Comparison of ENCODE assay signal across 9 cellular contexts in genomic region chr18:7272268-7273049, GRCh38. TPM values are rescaled to one million over a fixed set of nuclear protein-coding genes. Genes with fewer than 3 reads are reported as not detected.
DNase-seq lines count a peak whose midpoint lies in the region; ATAC-seq, FAIRE-seq and TF ChIP-seq lines count a peak whose summit lies in the region.
"Had no signal": no experiment of that assay in that cellular context is flagged by ENCODE, and none has a peak within 500 bp of the region (broad histone marks: within the 10 kb centered on the region; RNA-seq: fewer than 3 reads in every experiment).

No MANE protein-coding gene starts in this region.

- no peaks in the 10 kb centered on the region for H3K9me3 Mint-ChIP-seq in neural crest cell

- TF ChIP-seq CTCF in fibroblast of the aortic adventitia (IDR thresholded peaks at IDR 0.05; ENCODE audit: insufficient read depth, low read length) = peak; percentile 54
- peak; percentile 75 for TF ChIP-seq CTCF in neural crest cell (conservative IDR thresholded peaks at IDR 0.05)

- no peaks in the 10 kb centered on the region for H3K27me3 Mint-ChIP-seq in neural crest cell (ENCODE audit: low read depth)

- H3K4me1 Mint-ChIP-seq in neural crest cell = peaks cover 9% of the 10 kb centered on the region

- no peak for FAIRE-seq in HTR-8/SVneo (lab: Jason Lieb, UNC)
- FAIRE-seq: colon had no signal

- H3K4me3 ChIP-seq in fibroblast of the aortic adventitia (ENCODE audit: low read depth, low read length) = no peak overlapping the region

- no peaks in the 10 kb centered on the region for H3K36me3 Mint-ChIP-seq in neural crest cell (ENCODE audit: low read depth)

- DNase-seq in AG08395 (ENCODE audit: low spot score) = peak; percentile 31
- peak; percentile 55 for DNase-seq in HTR-8/SVneo (ENCODE audit: insufficient read length, low spot score)
- peak; percentile 80 for DNase-seq in SK-MEL-5 (ENCODE audit: low read depth, low spot score)
- peak; percentile 65 for DNase-seq in fibroblast of the aortic adventitia (ENCODE audit: low read depth)
- peak; percentile 48 for DNase-seq in neural crest cell (ENCODE audit: low read depth, low spot score)
- DNase-seq in GOT3 (lab: John Stamatoyannopoulos, UW) = no peak
- DNase-seq in DMS153 treated with DMSO at 0.1 percent for 48 hours (lab: John Stamatoyannopoulos, UW; ENCODE audit: unreplicated experiment) = no peak

- ATAC-seq in GM18907 (IDR thresholded peaks at IDR 0.05; ENCODE audit: unreplicated experiment) = no peak

- in situ Hi-C loops in SK-MEL-5 (cut with HindIII; ENCODE audit: low pct_unique_long_range_greater_than_20kb, low sequenced_read_pairs) = no loop called here

- no peak overlapping the region for H3K27ac Mint-ChIP-seq in neural crest cell (ENCODE audit: unreplicated experiment)

- H3K4me3 Mint-ChIP-seq in neural crest cell = no peak overlapping the region

RNA-seq across cellular contexts. Expression of gene LRRC30, which starts 41.6 kb away (rescaled TPM):
- total RNA-seq in SK-MEL-5 (2014; rRNA removed; shearing (Covaris generic)) = not detected in 2 replicates
- not detected in 2 replicates for polyA plus RNA-seq in SK-MEL-5 (2015; cell fraction: cytosol; rRNA removed)
- polyA plus RNA-seq in SK-MEL-5 (2015; cell fraction: nucleus; rRNA removed) = not detected in 2 replicates
- total RNA-seq in fibroblast of the aortic adventitia (ENCODE audit: low replicate concordance) = not detected in 2 replicates
- total RNA-seq in neural crest cell = not detected in 2 replicates

Comparison
In these comparisons a context has a peak if more than half of its experiments do, and no peak if none do; other contexts are left out.
1. DNase-seq: peak in AG08395 (single experiment), HTR-8/SVneo (single experiment), SK-MEL-5 (single experiment), fibroblast of the aortic adventitia (single experiment) and neural crest cell (single experiment); none in GOT3 (single experiment) and DMS153 treated with DMSO at 0.1 percent for 48 hours (single experiment).